Comparison of ENCODE assay signal across 1 cellular context in genomic region chr9:136631038-136632000, GRCh38.
TF ChIP-seq lines count a peak whose summit lies in the region.

No MANE protein-coding gene starts in this region.

TF ChIP-seq in K562, 482 proteins besides CTCF, POLR2A, EP300 and RAD21 (continued from another document and continues in another):
- no peak for TF ChIP-seq REST (CRISPR knock-in tag; IDR thresholded peaks at IDR 0.05; ENCODE audit: low read depth)
- TF ChIP-seq ZNF212 (CRISPR knock-in tag; IDR thresholded peaks at IDR 0.05): no peak
- TF ChIP-seq DPF2 (IDR thresholded peaks at IDR 0.05): peak; percentile 51; the same call in 1 of the 2 replicates
- peak; percentile 96 for TF ChIP-seq SMC3 (conservative IDR thresholded peaks at IDR 0.05; ENCODE audit: insufficient read depth, low read depth, low read length)
- TF ChIP-seq CUX1 (CRISPR knock-in tag; IDR thresholded peaks at IDR 0.05): no peak
- TF ChIP-seq CGGBP1 (CRISPR knock-in tag; IDR thresholded peaks at IDR 0.05): no peak
- no peak for TF ChIP-seq BDP1 (IDR thresholded peaks at IDR 0.05; ENCODE audit: insufficient read depth, insufficient read length)
- TF ChIP-seq CEBPZ (IDR thresholded peaks at IDR 0.05; ENCODE audit: borderline replicate concordance, low read depth, low read length): no peak
- no peak for TF ChIP-seq ZFP30 (CRISPR knock-in tag; IDR thresholded peaks at IDR 0.05; ENCODE audit: borderline replicate concordance)
- TF ChIP-seq BRF1 (IDR thresholded peaks at IDR 0.05; ENCODE audit: borderline replicate concordance, extremely low read depth, insufficient read length): no peak
- TF ChIP-seq CBX1 (IDR thresholded peaks at IDR 0.05; ENCODE audit: low read depth): no peak
- 0 out of 2 replicates have a peak, but pooled peaks have one; percentile 36 for TF ChIP-seq MYC (IDR thresholded peaks at IDR 0.05; ENCODE audit: low read depth, low read length)
- TF ChIP-seq MYC (CRISPR knock-in tag; IDR thresholded peaks at IDR 0.05; ENCODE audit: borderline replicate concordance, low read depth): no peak
- TF ChIP-seq MCM5 (IDR thresholded peaks at IDR 0.05; ENCODE audit: low read depth): no peak
- no peak for TF ChIP-seq RBFOX2 (IDR thresholded peaks at IDR 0.05; ENCODE audit: low read depth, low read length)
- TF ChIP-seq DIDO1 (tag; IDR thresholded peaks at IDR 0.05; ENCODE audit: low read depth): no peak
- TF ChIP-seq ZMIZ1 (IDR thresholded peaks at IDR 0.05; ENCODE audit: low read depth in 2 of 2, low read length in 2 of 2): no peak
- no peak for TF ChIP-seq MLX (CRISPR knock-in tag; conservative IDR thresholded peaks at IDR 0.05)
- no peak for TF ChIP-seq C11orf30 (IDR thresholded peaks at IDR 0.05; ENCODE audit: low read depth)
- no peak for TF ChIP-seq ZNF561 (CRISPR knock-in tag; conservative IDR thresholded peaks at IDR 0.05)
- TF ChIP-seq BMI1 (IDR thresholded peaks at IDR 0.05; ENCODE audit: low read length): no peak
- TF ChIP-seq KDM2B (CRISPR knock-in tag; IDR thresholded peaks at IDR 0.05): no peak
- no peak for TF ChIP-seq NFYB (IDR thresholded peaks at IDR 0.05; ENCODE audit: extremely low read depth, insufficient read length)
- no peak for TF ChIP-seq ZNF584 (CRISPR knock-in tag; IDR thresholded peaks at IDR 0.05; ENCODE audit: low read depth)
- no peak for TF ChIP-seq POLR2B (IDR thresholded peaks at IDR 0.05; ENCODE audit: low read depth, partially characterized antibody)
- TF ChIP-seq SP1 (CRISPR knock-in tag; IDR thresholded peaks at IDR 0.05): peak; percentile 60
- no peak for TF ChIP-seq ZNF224 (CRISPR knock-in tag; IDR thresholded peaks at IDR 0.05)
- no peak for TF ChIP-seq ZKSCAN3 (CRISPR knock-in tag; IDR thresholded peaks at IDR 0.05)
- no peak for TF ChIP-seq TFE3 (CRISPR knock-in tag; IDR thresholded peaks at IDR 0.05)
- TF ChIP-seq PYGO2 (tag; IDR thresholded peaks at IDR 0.05): no peak
- no peak for TF ChIP-seq ETS1 (conservative IDR thresholded peaks at IDR 0.05; ENCODE audit: control insufficient read depth, low read depth, low read length)
- TF ChIP-seq ZNF347 (CRISPR knock-in tag; IDR thresholded peaks at IDR 0.05; ENCODE audit: low read depth): no peak
- TF ChIP-seq MTF1 (CRISPR knock-in tag; IDR thresholded peaks at IDR 0.05; ENCODE audit: borderline replicate concordance): no peak
- TF ChIP-seq FOSL1 (tag; conservative IDR thresholded peaks at IDR 0.05): no peak
- TF ChIP-seq TEAD4 (IDR thresholded peaks at IDR 0.05; ENCODE audit: low read length): no peak
- no peak for TF ChIP-seq TEAD4 (CRISPR knock-in tag; IDR thresholded peaks at IDR 0.05; ENCODE audit: borderline replicate concordance)
- no peak for TF ChIP-seq FOXP4 (CRISPR knock-in tag; IDR thresholded peaks at IDR 0.05; ENCODE audit: borderline replicate concordance)
- no peak for TF ChIP-seq GABPA (tag; conservative IDR thresholded peaks at IDR 0.05; ENCODE audit: low read depth)
- no peak for TF ChIP-seq SMARCC2 (IDR thresholded peaks at IDR 0.05; ENCODE audit: low read depth)
- no peak for TF ChIP-seq ZNF785 (CRISPR knock-in tag; IDR thresholded peaks at IDR 0.05)
- no peak for TF ChIP-seq NEUROD1 (IDR thresholded peaks at IDR 0.05; ENCODE audit: borderline replicate concordance, low read depth, low read length, partially characterized antibody)
